In genomic region chr20:37415118-37416085, GRCh38 we compare ENCODE assay signal across 16 cellular contexts.
DNase-seq lines count a peak whose midpoint lies in the region; ATAC-seq and TF ChIP-seq lines count a peak whose summit lies in the region.
"Had no signal": no experiment of that assay in that cellular context is flagged by ENCODE, and none has a peak within 500 bp of the region (broad histone marks: within the 10 kb centered on the region; RNA-seq: fewer than 3 reads in every experiment).

No MANE protein-coding gene starts in this region.

- H3K27me3 ChIP-seq in right cardiac atrium (ENCODE audit: control insufficient read depth, insufficient read depth) (no peaks in the 10 kb centered on the region), heart right ventricle (peaks cover 0 to 85% (median 38%) of the 10 kb centered on the region in 7 donors)

- H3K9me3 ChIP-seq in right cardiac atrium (ENCODE audit: control insufficient read depth, low read length) (no peaks in the 10 kb centered on the region), heart right ventricle (no peaks in the 10 kb centered on the region), T-helper 17 cell (ENCODE audit: control insufficient read depth, low read length, poor library complexity, severe bottlenecking) (no peaks in the 10 kb centered on the region)
- H3K9me3 ChIP-seq: A549 had no signal

- ATAC-seq in right cardiac atrium: no peak
- no peak for ATAC-seq in heart right ventricle
- ATAC-seq in T-helper 17 cell: no peak
- no peak for ATAC-seq in WTC11
- ATAC-seq: A549, Panc1 had no signal

- no peaks in the 10 kb centered on the region for H3K4me1 Mint-ChIP-seq in chondrocyte (ENCODE audit: low read depth)
- no peaks in the 10 kb centered on the region for H3K4me1 Mint-ChIP-seq in nephron progenitor cell
- H3K4me1 Mint-ChIP-seq in activated CD4-positive, alpha-beta T cell treated with anti-CD3 and anti-CD28 coated beads, Interleukin-2, amount 10 ng/mL, durations not matched to agents 7 days and 5 days: no peaks in the 10 kb centered on the region
- H3K4me1 Mint-ChIP-seq in T-helper 17 cell: peaks cover 12% of the 10 kb centered on the region
- H3K4me1 Mint-ChIP-seq in WTC11: peaks cover 21% of the 10 kb centered on the region

- no peaks in the 10 kb centered on the region for H3K4me1 ChIP-seq in right cardiac atrium (ENCODE audit: control insufficient read depth, insufficient read depth, low read length)
- H3K4me1 ChIP-seq in heart right ventricle: peaks cover 0 to 10% (median 0%) of the 10 kb centered on the region in 9 donors
- H3K4me1 ChIP-seq: A549 had no signal

- H3K4me3 Mint-ChIP-seq in chondrocyte (ENCODE audit: unreplicated experiment): no peak overlapping the region
- H3K4me3 Mint-ChIP-seq in nephron progenitor cell: peak overlapping the region; percentile 67
- no peak overlapping the region for H3K4me3 Mint-ChIP-seq in activated CD4-positive, alpha-beta T cell treated with anti-CD3 and anti-CD28 coated beads, Interleukin-2, amount 10 ng/mL, durations not matched to agents 7 days and 5 days
- H3K4me3 Mint-ChIP-seq in T-helper 17 cell: no peak overlapping the region
- H3K4me3 Mint-ChIP-seq in WTC11: no peak overlapping the region

- H3K27me3 Mint-ChIP-seq in chondrocyte (ENCODE audit: low read depth) (peaks cover 22% of the 10 kb centered on the region), nephron progenitor cell (ENCODE audit: low read depth, poor library complexity) (no peaks in the 10 kb centered on the region), T-helper 17 cell (no peaks in the 10 kb centered on the region), WTC11 (ENCODE audit: low read depth) (peaks cover 18% of the 10 kb centered on the region)
- peaks cover 3% of the 10 kb centered on the region for H3K27me3 Mint-ChIP-seq in activated CD4-positive, alpha-beta T cell treated with anti-CD3 and anti-CD28 coated beads, Interleukin-2, amount 10 ng/mL, durations not matched to agents 7 days and 5 days

- H3K27ac ChIP-seq in right cardiac atrium (ENCODE audit: low read length): no peak overlapping the region
- H3K27ac ChIP-seq in heart right ventricle: no peak overlapping the region
- H3K27ac ChIP-seq: A549, GM23248, KMS-11 had no signal

- H3K4me3 ChIP-seq in right cardiac atrium (ENCODE audit: low read length) (no peak overlapping the region), heart right ventricle (no peak overlapping the region)
- H3K4me3 ChIP-seq: A549, GM23248 had no signal

- no peak for TF ChIP-seq CTCF in heart right ventricle (IDR thresholded peaks at IDR 0.05)
- TF ChIP-seq CTCF in chondrocyte (IDR thresholded peaks at IDR 0.05): no peak
- no peak for TF ChIP-seq CTCF in nephron progenitor cell (IDR thresholded peaks at IDR 0.05)
- TF ChIP-seq CTCF in WTC11 (IDR thresholded peaks at IDR 0.05): no peak

- no peaks in the 10 kb centered on the region for H3K36me3 Mint-ChIP-seq in chondrocyte (ENCODE audit: low read depth)
- no peaks in the 10 kb centered on the region for H3K36me3 Mint-ChIP-seq in nephron progenitor cell (ENCODE audit: low read depth)
- H3K36me3 Mint-ChIP-seq in activated CD4-positive, alpha-beta T cell treated with anti-CD3 and anti-CD28 coated beads, Interleukin-2, amount 10 ng/mL, durations not matched to agents 7 days and 5 days (ENCODE audit: low read depth): no peaks in the 10 kb centered on the region
- H3K36me3 Mint-ChIP-seq in T-helper 17 cell (ENCODE audit: low read depth): peaks cover 5% of the 10 kb centered on the region
- no peaks in the 10 kb centered on the region for H3K36me3 Mint-ChIP-seq in WTC11

- intact Hi-C loops in right cardiac atrium (cut with DNase I) (no loop called here), heart right ventricle (cut with DNase I) (no loop called here)

- H3K9me3 Mint-ChIP-seq in chondrocyte (ENCODE audit: low read depth) (no peaks in the 10 kb centered on the region), nephron progenitor cell (no peaks in the 10 kb centered on the region), WTC11 (no peaks in the 10 kb centered on the region)
- no peaks in the 10 kb centered on the region for H3K9me3 Mint-ChIP-seq in activated CD4-positive, alpha-beta T cell treated with anti-CD3 and anti-CD28 coated beads, Interleukin-2, amount 10 ng/mL, durations not matched to agents 7 days and 5 days

- no peak overlapping the region for H3K27ac Mint-ChIP-seq in chondrocyte (ENCODE audit: unreplicated experiment)
- H3K27ac Mint-ChIP-seq in nephron progenitor cell: no peak overlapping the region
- H3K27ac Mint-ChIP-seq in activated CD4-positive, alpha-beta T cell treated with anti-CD3 and anti-CD28 coated beads, Interleukin-2, amount 10 ng/mL, durations not matched to agents 7 days and 5 days: no peak overlapping the region
- H3K27ac Mint-ChIP-seq in T-helper 17 cell: no peak overlapping the region
- H3K27ac Mint-ChIP-seq in WTC11: no peak overlapping the region

- DNase-seq in right cardiac atrium: peak in 2 of 3 donors; percentile 30 to 39
- no peak for DNase-seq in heart right ventricle
- peak; percentile 90 for DNase-seq in chondrocyte (ENCODE audit: low spot score)
- no peak for DNase-seq in nephron progenitor cell
- DNase-seq in activated CD4-positive, alpha-beta T cell treated with anti-CD3 and anti-CD28 coated beads, Interleukin-2, amount 10 ng/mL, durations not matched to agents 7 days and 5 days: no peak
- DNase-seq in T-helper 17 cell: no peak
- no peak for DNase-seq in WTC11 (ENCODE audit: low spot score)
- DNase-seq: GF-D8, GM23248, NCI-H1436, NCI-H2029, NCI-H774, Right ventricle myocardium superior had no signal

- POLR2A ChIA-PET in activated CD4-positive, alpha-beta T cell treated with anti-CD3 and anti-CD28 coated beads, Interleukin-2, amount 10 ng/mL, durations not matched to agents 7 days and 5 days (lab: Charles Lee): no interaction called here
- POLR2A ChIA-PET in WTC11 (lab: Charles Lee): interaction anchor here (0.9 kb wide), 1 partner anchor 20 kb away, joined by 3 read pairs; no protein-coding TSS in a partner anchor

- WGBS in right cardiac atrium: 84% methylated on average over 30 of the region's 30 CpGs
- 80 to 84% methylated on average over 30 of the region's 30 CpGs for WGBS in heart right ventricle, 2 donors

- CTCF ChIA-PET in activated CD4-positive, alpha-beta T cell treated with anti-CD3 and anti-CD28 coated beads, Interleukin-2, amount 10 ng/mL, durations not matched to agents 7 days and 5 days (lab: Charles Lee): no interaction called here
- CTCF ChIA-PET in WTC11 (lab: Charles Lee): interaction anchor here (0.8 to 3.3 kb wide), 3 partner anchors 18 to 128 kb away, joined by 3 to 13 read pairs (median 9); no protein-coding TSS in a partner anchor

- H3K36me3 ChIP-seq in heart right ventricle: no peaks in the 10 kb centered on the region

TF ChIP-seq in WTC11, 78 proteins besides CTCF, POLR2A, EP300 and RAD21:
- TF ChIP-seq USF2 (CRISPR knock-in tag; IDR thresholded peaks at IDR 0.05) (no peak), NR2C2 (CRISPR knock-in tag; IDR thresholded peaks at IDR 0.05) (no peak), PRRX2 (CRISPR knock-in tag; IDR thresholded peaks at IDR 0.05) (no peak), ZNF281 (CRISPR knock-in tag; IDR thresholded peaks at IDR 0.05) (no peak), ZNF263 (CRISPR knock-in tag; IDR thresholded peaks at IDR 0.05; ENCODE audit: low read depth) (no peak), CREM (CRISPR knock-in tag; IDR thresholded peaks at IDR 0.05) (no peak), ZNF416 (CRISPR knock-in tag; IDR thresholded peaks at IDR 0.05) (no peak), HMGXB4 (CRISPR knock-in tag; IDR thresholded peaks at IDR 0.05) (no peak)

Comparison
In these comparisons a context has a peak if more than half of its experiments do, and no peak if none do; other contexts are left out.
1. DNase-seq: peak in right cardiac atrium (2 of 3) and chondrocyte (single experiment); none in heart right ventricle (0 of 2), nephron progenitor cell (single experiment), activated CD4-positive, alpha-beta T cell treated with anti-CD3 and anti-CD28 coated beads, Interleukin-2, amount 10 ng/mL, durations not matched to agents 7 days and 5 days (single experiment), T-helper 17 cell (0 of 3) and WTC11 (single experiment).